Comparison of ENCODE assay signal across 24 cellular contexts in the genomic region with DNA sequence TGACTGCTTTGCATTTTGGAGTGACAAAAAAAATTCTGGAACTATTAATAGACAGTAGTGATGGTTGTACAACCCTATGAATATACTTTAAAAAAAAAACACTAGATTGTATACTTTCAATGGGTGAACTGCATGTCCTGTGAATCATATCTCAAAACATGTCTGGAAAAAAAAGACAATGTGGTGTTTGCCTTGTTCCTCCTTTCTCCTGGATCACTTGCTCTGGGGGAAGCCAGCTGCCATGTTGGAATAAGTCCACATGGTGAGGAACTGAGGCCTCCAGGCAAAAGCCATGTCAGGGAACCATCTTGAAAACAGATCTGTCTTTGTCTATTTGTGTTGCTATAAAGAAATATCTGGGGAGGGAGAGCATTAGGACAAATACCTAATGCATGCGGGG. TPM values are rescaled to one million over a fixed set of nuclear protein-coding genes. Genes with fewer than 3 reads are reported as not detected.
DNase-seq lines count a peak whose midpoint lies in the region; ATAC-seq, FAIRE-seq and TF ChIP-seq lines count a peak whose summit lies in the region.
"Had no signal": no experiment of that assay in that cellular context is flagged by ENCODE, and none has a peak within 500 bp of the region (broad histone marks: within the 10 kb centered on the region; RNA-seq: fewer than 3 reads in every experiment).

No MANE protein-coding gene starts in this region.

- TF ChIP-seq CTCF in DOHH2 (IDR thresholded peaks at IDR 0.05; ENCODE audit: low read depth, low read length, poor library complexity, severe bottlenecking) (no peak), astrocyte (IDR thresholded peaks at IDR 0.05; ENCODE audit: insufficient read depth, low read depth, low read length) (no peak), foreskin fibroblast (IDR thresholded peaks at IDR 0.05; ENCODE audit: low read depth, low read length) (no peak), left lung (IDR thresholded peaks at IDR 0.05) (no peak)

- no peaks in the 10 kb centered on the region for H4K20me1 ChIP-seq in DOHH2 (ENCODE audit: control insufficient read depth, insufficient read depth, low read depth, low read length)
- no peaks in the 10 kb centered on the region for H4K20me1 ChIP-seq in astrocyte (ENCODE audit: insufficient read depth, low read length)
- H4K20me1 ChIP-seq: BLaER1 had no signal

- DNase-seq in M059J (ENCODE audit: low read depth) (peak; percentile 12), astrocyte (ENCODE audit: low read depth) (no peak), foreskin fibroblast (peak; percentile 3 to 21), left lung (no peak), EL (no peak)
- no peak for DNase-seq in activated naive CD4-positive, alpha-beta T cell treated with anti-CD3 and anti-CD28 coated beads, Interleukin-2, amount 10 ng/mL, durations not matched to agents 7 days and 5 days
- DNase-seq in effector CD8-positive, alpha-beta T cell (lab: John Stamatoyannopoulos, UW), result no peak
- DNase-seq: Caco-2; CD4-positive, CD25-positive, alpha-beta regulatory T cell; CD8-positive, alpha-beta T cell; DMS153; DND-41; H7 had no signal

- no peaks in the 10 kb centered on the region for H3F3A ChIP-seq in DOHH2 (ENCODE audit: control insufficient read depth, insufficient read depth)

- H3K4me1 Mint-ChIP-seq in astrocyte (ENCODE audit: low read depth, unreplicated experiment), result peaks cover 2% of the 10 kb centered on the region
- H3K4me1 Mint-ChIP-seq in activated naive CD4-positive, alpha-beta T cell treated with anti-CD3 and anti-CD28 coated beads, Interleukin-2, amount 10 ng/mL, durations not matched to agents 7 days and 5 days, result no peaks in the 10 kb centered on the region
- H3K4me1 Mint-ChIP-seq: B cell; CD4-positive, CD25-positive, alpha-beta regulatory T cell had no signal

- CTCF ChIA-PET in activated naive CD4-positive, alpha-beta T cell treated with anti-CD3 and anti-CD28 coated beads, Interleukin-2, amount 10 ng/mL, durations not matched to agents 7 days and 5 days (lab: Charles Lee), result no interaction called here

- no peak for ATAC-seq in left lung
- ATAC-seq: CD8-positive, alpha-beta T cell; HCT116 had no signal

- H3K27ac Mint-ChIP-seq in astrocyte (ENCODE audit: unreplicated experiment), result peak overlapping the region; percentile 26
- no peak overlapping the region for H3K27ac Mint-ChIP-seq in activated naive CD4-positive, alpha-beta T cell treated with anti-CD3 and anti-CD28 coated beads, Interleukin-2, amount 10 ng/mL, durations not matched to agents 7 days and 5 days
- H3K27ac Mint-ChIP-seq: B cell; CD4-positive, CD25-positive, alpha-beta regulatory T cell; CD8-positive, alpha-beta T cell had no signal

- H3K36me3 ChIP-seq in DOHH2 (ENCODE audit: control insufficient read depth, low read length), result no peaks in the 10 kb centered on the region
- no peaks in the 10 kb centered on the region for H3K36me3 ChIP-seq in astrocyte (ENCODE audit: insufficient read depth, low read length)
- H3K36me3 ChIP-seq in left lung, result no peaks in the 10 kb centered on the region
- H3K36me3 ChIP-seq: BLaER1 had no signal

- H3K36me3 Mint-ChIP-seq in astrocyte (ENCODE audit: low read depth, unreplicated experiment), result no peaks in the 10 kb centered on the region
- H3K36me3 Mint-ChIP-seq in activated naive CD4-positive, alpha-beta T cell treated with anti-CD3 and anti-CD28 coated beads, Interleukin-2, amount 10 ng/mL, durations not matched to agents 7 days and 5 days, result no peaks in the 10 kb centered on the region
- H3K36me3 Mint-ChIP-seq: CD4-positive, CD25-positive, alpha-beta regulatory T cell; CD8-positive, alpha-beta T cell had no signal

- no peaks in the 10 kb centered on the region for H3K9me3 Mint-ChIP-seq in astrocyte (ENCODE audit: unreplicated experiment)
- H3K9me3 Mint-ChIP-seq in activated naive CD4-positive, alpha-beta T cell treated with anti-CD3 and anti-CD28 coated beads, Interleukin-2, amount 10 ng/mL, durations not matched to agents 7 days and 5 days, result no peaks in the 10 kb centered on the region
- H3K9me3 Mint-ChIP-seq: CD4-positive, CD25-positive, alpha-beta regulatory T cell; CD8-positive, alpha-beta T cell had no signal

- no peaks in the 10 kb centered on the region for H3K9me3 ChIP-seq in DOHH2 (ENCODE audit: control insufficient read depth, insufficient read depth, low read length)
- H3K9me3 ChIP-seq in astrocyte (ENCODE audit: insufficient read depth, low read depth, low read length), result no peaks in the 10 kb centered on the region
- no peaks in the 10 kb centered on the region for H3K9me3 ChIP-seq in left lung
- H3K9me3 ChIP-seq: BLaER1, Caco-2 had no signal

- H3K79me2 ChIP-seq in DOHH2 (ENCODE audit: control insufficient read depth, low read length) (no peaks in the 10 kb centered on the region), astrocyte (ENCODE audit: insufficient read depth, low read length) (no peaks in the 10 kb centered on the region)

- H3K4me2 ChIP-seq in DOHH2 (ENCODE audit: low read length) (peak overlapping the region; percentile 11; the same call in 1 of the 2 replicates), astrocyte (ENCODE audit: low read length) (no peak overlapping the region)
- H3K4me2 ChIP-seq: BLaER1 had no signal

- peaks cover 8% of the 10 kb centered on the region for H3K27me3 Mint-ChIP-seq in astrocyte (ENCODE audit: low read depth, unreplicated experiment)
- H3K27me3 Mint-ChIP-seq in activated naive CD4-positive, alpha-beta T cell treated with anti-CD3 and anti-CD28 coated beads, Interleukin-2, amount 10 ng/mL, durations not matched to agents 7 days and 5 days, result peaks cover 26% of the 10 kb centered on the region

- no peaks in the 10 kb centered on the region for H3K9me2 ChIP-seq in DOHH2 (replicated peaks; ENCODE audit: control insufficient read depth, low read length)

- intact Hi-C loops in left lung (cut with DNase I), result no loop called here

- H3K4me3 ChIP-seq in DOHH2 (ENCODE audit: low read length), result no peak overlapping the region
- no peak overlapping the region for H3K4me3 ChIP-seq in astrocyte (ENCODE audit: insufficient read depth, low read depth, low read length)
- no peak overlapping the region for H3K4me3 ChIP-seq in foreskin fibroblast (ENCODE audit: low read depth in 1 of 2, low read length in 2 of 2)
- no peak overlapping the region for H3K4me3 ChIP-seq in left lung
- H3K4me3 ChIP-seq: BLaER1, GM23248 had no signal

- H3K4me1 ChIP-seq in DOHH2 (ENCODE audit: control insufficient read depth, low read length) (peaks cover 21% of the 10 kb centered on the region), astrocyte (ENCODE audit: insufficient read depth, low read length) (no peaks in the 10 kb centered on the region), left lung (no peaks in the 10 kb centered on the region)
- H3K4me1 ChIP-seq: BLaER1, Caco-2 had no signal

- no peak overlapping the region for H3K9ac ChIP-seq in astrocyte (ENCODE audit: low read length)
- H3K9ac ChIP-seq: BLaER1, GM23248 had no signal

- H3K27ac ChIP-seq in DOHH2 (ENCODE audit: low read depth, low read length) (no peak overlapping the region), astrocyte (ENCODE audit: low read depth, low read length) (no peak overlapping the region), left lung (no peak overlapping the region)
- H3K27ac ChIP-seq: 22Rv1, BLaER1, C4-2B, GM23248 had no signal

- peaks cover 2% of the 10 kb centered on the region; the same call in 1 of the 2 replicates for H3K27me3 ChIP-seq in DOHH2 (ENCODE audit: control insufficient read depth, low read length)
- H3K27me3 ChIP-seq in astrocyte (ENCODE audit: insufficient read depth, low read length), result peaks cover 4% of the 10 kb centered on the region
- no peaks in the 10 kb centered on the region for H3K27me3 ChIP-seq in left lung
- H3K27me3 ChIP-seq: BLaER1 had no signal

- FAIRE-seq in astrocyte (lab: Jason Lieb, UNC), result no peak
- FAIRE-seq: A204.1, G401.6, GM12892, H1 had no signal

- no peak overlapping the region for H2AFZ ChIP-seq in astrocyte (ENCODE audit: low read depth, low read length)
- H2AFZ ChIP-seq: GM23248 had no signal

- H3K4me3 Mint-ChIP-seq in astrocyte (ENCODE audit: unreplicated experiment), result no peak overlapping the region
- H3K4me3 Mint-ChIP-seq in activated naive CD4-positive, alpha-beta T cell treated with anti-CD3 and anti-CD28 coated beads, Interleukin-2, amount 10 ng/mL, durations not matched to agents 7 days and 5 days, result no peak overlapping the region
- H3K4me3 Mint-ChIP-seq: B cell; CD4-positive, CD25-positive, alpha-beta regulatory T cell; CD8-positive, alpha-beta T cell had no signal

RNA-seq across cellular contexts. Expression of a gene that starts 39.5 kb away (rescaled TPM):
- total RNA-seq in M059J (2014; rRNA removed; shearing (Covaris generic)), result 31.4 and 39.0 TPM in 2 replicates
- total RNA-seq in astrocyte (24.7 and 27.8 TPM in 2 replicates), left lung (10 to 100 TPM; 16.8 to 19.7 TPM)

Comparison
In these comparisons a context has a peak if more than half of its experiments do, and no peak if none do; other contexts are left out.
1. DNase-seq: peak in M059J (single experiment) and foreskin fibroblast (2 of 2); none in astrocyte (single experiment), activated naive CD4-positive, alpha-beta T cell treated with anti-CD3 and anti-CD28 coated beads, Interleukin-2, amount 10 ng/mL, durations not matched to agents 7 days and 5 days (single experiment), effector CD8-positive, alpha-beta T cell (single experiment), left lung (0 of 2) and EL (single experiment).